1 cellular context compared by ENCODE assay signal in genomic region chr2:41722668-41723369, GRCh38.
TF ChIP-seq lines count a peak whose summit lies in the region.

No MANE protein-coding gene starts in this region.

TF ChIP-seq in GM12878, 131 proteins besides CTCF, POLR2A, EP300 and RAD21 (continued from another document):
- no peak for TF ChIP-seq ZBED1 (IDR thresholded peaks at IDR 0.05; ENCODE audit: borderline replicate concordance)
